ENCODE assay signal across 17 cellular contexts in the genomic region with DNA sequence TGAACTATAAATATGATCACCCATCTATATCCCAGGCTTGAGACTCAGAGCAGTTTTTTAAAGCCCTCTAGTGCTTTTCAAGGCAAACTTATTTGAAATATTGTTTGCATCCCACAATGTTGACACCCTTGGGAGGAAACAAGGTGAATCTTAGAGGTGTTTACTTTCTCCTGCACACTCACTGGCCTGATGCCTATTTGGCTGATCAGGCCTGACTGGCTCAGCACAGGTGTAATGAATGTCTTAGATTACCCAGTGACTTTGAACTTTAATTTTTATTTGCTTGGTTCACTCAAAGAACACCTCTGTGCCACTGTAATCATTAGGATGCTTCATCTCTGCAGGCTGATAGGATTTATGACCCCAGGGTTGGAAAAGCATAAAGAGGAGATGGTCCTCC.
DNase-seq lines count a peak whose midpoint lies in the region; TF ChIP-seq lines count a peak whose summit lies in the region.
"Had no signal": no experiment of that assay in that cellular context is flagged by ENCODE, and none has a peak within 500 bp of the region (broad histone marks: within the 10 kb centered on the region; RNA-seq: fewer than 3 reads in every experiment).

No MANE protein-coding gene starts in this region.

- TF ChIP-seq EP300 in stomach (IDR thresholded peaks at IDR 0.05): no peak

- intact Hi-C loops in stomach (cut with DNase I; ENCODE audit: low total_unique reads): no loop called here

- H3K27ac ChIP-seq in VCaP (peak overlapping the region; percentile 83), stomach (no peak overlapping the region)
- H3K27ac ChIP-seq: Peyer's patch, SJSA1 had no signal

- no peak overlapping the region for H3K4me3 ChIP-seq in stomach
- H3K4me3 ChIP-seq: GM23338, HAP-1, Peyer's patch, SJSA1 had no signal

- TF ChIP-seq POLR2A in stomach (IDR thresholded peaks at IDR 0.05): no peak

- H3K27me3 ChIP-seq in stomach: no peaks in the 10 kb centered on the region
- H3K27me3 ChIP-seq: Peyer's patch had no signal

- H3K9me3 ChIP-seq in stomach: no peaks in the 10 kb centered on the region
- H3K9me3 ChIP-seq: Caco-2, HAP-1, Peyer's patch, SJSA1 had no signal

- TF ChIP-seq CTCF in VCaP (conservative IDR thresholded peaks at IDR 0.05) (no peak), stomach (IDR thresholded peaks at IDR 0.05) (no peak)

- peak; percentile 66 for DNase-seq in NCI-H510A treated with DMSO at 0.1 percent for 48 hours (lab: John Stamatoyannopoulos, UW)
- DNase-seq in NCI-H510A (lab: John Stamatoyannopoulos, UW): no peak
- DNase-seq in NCI-H345 (lab: John Stamatoyannopoulos, UW): peak; percentile 76
- peak; percentile 31 for DNase-seq in stomach
- no peak for DNase-seq in UCSD-AML1 (lab: John Stamatoyannopoulos, UW; ENCODE audit: unreplicated experiment)
- no peak for DNase-seq in NOMO-1 treated with dmso at 0.1 percent for 144 hours (lab: John Stamatoyannopoulos, UW; ENCODE audit: unreplicated experiment)
- DNase-seq: Caco-2; CD4-positive, CD25-positive, alpha-beta regulatory T cell; KBM-7; NCI-H1105; NCI-H226; NCI-H526 treated with DMSO at 0.1 percent for 48 hours; Peyer's patch had no signal

- H3K36me3 ChIP-seq in stomach: no peaks in the 10 kb centered on the region
- H3K36me3 ChIP-seq: HAP-1, Peyer's patch, SJSA1 had no signal

- no peaks in the 10 kb centered on the region for H3K4me1 ChIP-seq in stomach
- H3K4me1 ChIP-seq: Caco-2, HAP-1, Peyer's patch, SJSA1 had no signal

Comparison
In these comparisons a context has a peak if more than half of its experiments do, and no peak if none do; other contexts are left out.
1. DNase-seq: peak in NCI-H510A treated with DMSO at 0.1 percent for 48 hours (single experiment), NCI-H345 (single experiment) and stomach (single experiment); none in NCI-H510A (single experiment), UCSD-AML1 (single experiment) and NOMO-1 treated with dmso at 0.1 percent for 144 hours (single experiment).